1 cellular context compared by ENCODE assay signal in genomic region chr18:25873833-25874232, GRCh38.
TF ChIP-seq lines count a peak whose summit lies in the region.

No MANE protein-coding gene starts in this region.

TF ChIP-seq in K562, 482 proteins besides CTCF, POLR2A, EP300 and RAD21 (continued from another document):
- TF ChIP-seq, protein P1, sequence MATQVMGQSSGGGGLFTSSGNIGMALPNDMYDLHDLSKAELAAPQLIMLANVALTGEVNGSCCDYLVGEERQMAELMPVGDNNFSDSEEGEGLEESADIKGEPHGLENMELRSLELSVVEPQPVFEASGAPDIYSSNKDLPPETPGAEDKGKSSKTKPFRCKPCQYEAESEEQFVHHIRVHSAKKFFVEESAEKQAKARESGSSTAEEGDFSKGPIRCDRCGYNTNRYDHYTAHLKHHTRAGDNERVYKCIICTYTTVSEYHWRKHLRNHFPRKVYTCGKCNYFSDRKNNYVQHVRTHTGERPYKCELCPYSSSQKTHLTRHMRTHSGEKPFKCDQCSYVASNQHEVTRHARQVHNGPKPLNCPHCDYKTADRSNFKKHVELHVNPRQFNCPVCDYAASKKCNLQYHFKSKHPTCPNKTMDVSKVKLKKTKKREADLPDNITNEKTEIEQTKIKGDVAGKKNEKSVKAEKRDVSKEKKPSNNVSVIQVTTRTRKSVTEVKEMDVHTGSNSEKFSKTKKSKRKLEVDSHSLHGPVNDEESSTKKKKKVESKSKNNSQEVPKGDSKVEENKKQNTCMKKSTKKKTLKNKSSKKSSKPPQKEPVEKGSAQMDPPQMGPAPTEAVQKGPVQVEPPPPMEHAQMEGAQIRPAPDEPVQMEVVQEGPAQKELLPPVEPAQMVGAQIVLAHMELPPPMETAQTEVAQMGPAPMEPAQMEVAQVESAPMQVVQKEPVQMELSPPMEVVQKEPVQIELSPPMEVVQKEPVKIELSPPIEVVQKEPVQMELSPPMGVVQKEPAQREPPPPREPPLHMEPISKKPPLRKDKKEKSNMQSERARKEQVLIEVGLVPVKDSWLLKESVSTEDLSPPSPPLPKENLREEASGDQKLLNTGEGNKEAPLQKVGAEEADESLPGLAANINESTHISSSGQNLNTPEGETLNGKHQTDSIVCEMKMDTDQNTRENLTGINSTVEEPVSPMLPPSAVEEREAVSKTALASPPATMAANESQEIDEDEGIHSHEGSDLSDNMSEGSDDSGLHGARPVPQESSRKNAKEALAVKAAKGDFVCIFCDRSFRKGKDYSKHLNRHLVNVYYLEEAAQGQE (CRISPR knock-in tag; IDR thresholded peaks at IDR 0.05; ENCODE audit: low read depth), result no peak
- peak; percentile 78 for TF ChIP-seq ATF7 (IDR thresholded peaks at IDR 0.05)
- TF ChIP-seq, protein P2, sequence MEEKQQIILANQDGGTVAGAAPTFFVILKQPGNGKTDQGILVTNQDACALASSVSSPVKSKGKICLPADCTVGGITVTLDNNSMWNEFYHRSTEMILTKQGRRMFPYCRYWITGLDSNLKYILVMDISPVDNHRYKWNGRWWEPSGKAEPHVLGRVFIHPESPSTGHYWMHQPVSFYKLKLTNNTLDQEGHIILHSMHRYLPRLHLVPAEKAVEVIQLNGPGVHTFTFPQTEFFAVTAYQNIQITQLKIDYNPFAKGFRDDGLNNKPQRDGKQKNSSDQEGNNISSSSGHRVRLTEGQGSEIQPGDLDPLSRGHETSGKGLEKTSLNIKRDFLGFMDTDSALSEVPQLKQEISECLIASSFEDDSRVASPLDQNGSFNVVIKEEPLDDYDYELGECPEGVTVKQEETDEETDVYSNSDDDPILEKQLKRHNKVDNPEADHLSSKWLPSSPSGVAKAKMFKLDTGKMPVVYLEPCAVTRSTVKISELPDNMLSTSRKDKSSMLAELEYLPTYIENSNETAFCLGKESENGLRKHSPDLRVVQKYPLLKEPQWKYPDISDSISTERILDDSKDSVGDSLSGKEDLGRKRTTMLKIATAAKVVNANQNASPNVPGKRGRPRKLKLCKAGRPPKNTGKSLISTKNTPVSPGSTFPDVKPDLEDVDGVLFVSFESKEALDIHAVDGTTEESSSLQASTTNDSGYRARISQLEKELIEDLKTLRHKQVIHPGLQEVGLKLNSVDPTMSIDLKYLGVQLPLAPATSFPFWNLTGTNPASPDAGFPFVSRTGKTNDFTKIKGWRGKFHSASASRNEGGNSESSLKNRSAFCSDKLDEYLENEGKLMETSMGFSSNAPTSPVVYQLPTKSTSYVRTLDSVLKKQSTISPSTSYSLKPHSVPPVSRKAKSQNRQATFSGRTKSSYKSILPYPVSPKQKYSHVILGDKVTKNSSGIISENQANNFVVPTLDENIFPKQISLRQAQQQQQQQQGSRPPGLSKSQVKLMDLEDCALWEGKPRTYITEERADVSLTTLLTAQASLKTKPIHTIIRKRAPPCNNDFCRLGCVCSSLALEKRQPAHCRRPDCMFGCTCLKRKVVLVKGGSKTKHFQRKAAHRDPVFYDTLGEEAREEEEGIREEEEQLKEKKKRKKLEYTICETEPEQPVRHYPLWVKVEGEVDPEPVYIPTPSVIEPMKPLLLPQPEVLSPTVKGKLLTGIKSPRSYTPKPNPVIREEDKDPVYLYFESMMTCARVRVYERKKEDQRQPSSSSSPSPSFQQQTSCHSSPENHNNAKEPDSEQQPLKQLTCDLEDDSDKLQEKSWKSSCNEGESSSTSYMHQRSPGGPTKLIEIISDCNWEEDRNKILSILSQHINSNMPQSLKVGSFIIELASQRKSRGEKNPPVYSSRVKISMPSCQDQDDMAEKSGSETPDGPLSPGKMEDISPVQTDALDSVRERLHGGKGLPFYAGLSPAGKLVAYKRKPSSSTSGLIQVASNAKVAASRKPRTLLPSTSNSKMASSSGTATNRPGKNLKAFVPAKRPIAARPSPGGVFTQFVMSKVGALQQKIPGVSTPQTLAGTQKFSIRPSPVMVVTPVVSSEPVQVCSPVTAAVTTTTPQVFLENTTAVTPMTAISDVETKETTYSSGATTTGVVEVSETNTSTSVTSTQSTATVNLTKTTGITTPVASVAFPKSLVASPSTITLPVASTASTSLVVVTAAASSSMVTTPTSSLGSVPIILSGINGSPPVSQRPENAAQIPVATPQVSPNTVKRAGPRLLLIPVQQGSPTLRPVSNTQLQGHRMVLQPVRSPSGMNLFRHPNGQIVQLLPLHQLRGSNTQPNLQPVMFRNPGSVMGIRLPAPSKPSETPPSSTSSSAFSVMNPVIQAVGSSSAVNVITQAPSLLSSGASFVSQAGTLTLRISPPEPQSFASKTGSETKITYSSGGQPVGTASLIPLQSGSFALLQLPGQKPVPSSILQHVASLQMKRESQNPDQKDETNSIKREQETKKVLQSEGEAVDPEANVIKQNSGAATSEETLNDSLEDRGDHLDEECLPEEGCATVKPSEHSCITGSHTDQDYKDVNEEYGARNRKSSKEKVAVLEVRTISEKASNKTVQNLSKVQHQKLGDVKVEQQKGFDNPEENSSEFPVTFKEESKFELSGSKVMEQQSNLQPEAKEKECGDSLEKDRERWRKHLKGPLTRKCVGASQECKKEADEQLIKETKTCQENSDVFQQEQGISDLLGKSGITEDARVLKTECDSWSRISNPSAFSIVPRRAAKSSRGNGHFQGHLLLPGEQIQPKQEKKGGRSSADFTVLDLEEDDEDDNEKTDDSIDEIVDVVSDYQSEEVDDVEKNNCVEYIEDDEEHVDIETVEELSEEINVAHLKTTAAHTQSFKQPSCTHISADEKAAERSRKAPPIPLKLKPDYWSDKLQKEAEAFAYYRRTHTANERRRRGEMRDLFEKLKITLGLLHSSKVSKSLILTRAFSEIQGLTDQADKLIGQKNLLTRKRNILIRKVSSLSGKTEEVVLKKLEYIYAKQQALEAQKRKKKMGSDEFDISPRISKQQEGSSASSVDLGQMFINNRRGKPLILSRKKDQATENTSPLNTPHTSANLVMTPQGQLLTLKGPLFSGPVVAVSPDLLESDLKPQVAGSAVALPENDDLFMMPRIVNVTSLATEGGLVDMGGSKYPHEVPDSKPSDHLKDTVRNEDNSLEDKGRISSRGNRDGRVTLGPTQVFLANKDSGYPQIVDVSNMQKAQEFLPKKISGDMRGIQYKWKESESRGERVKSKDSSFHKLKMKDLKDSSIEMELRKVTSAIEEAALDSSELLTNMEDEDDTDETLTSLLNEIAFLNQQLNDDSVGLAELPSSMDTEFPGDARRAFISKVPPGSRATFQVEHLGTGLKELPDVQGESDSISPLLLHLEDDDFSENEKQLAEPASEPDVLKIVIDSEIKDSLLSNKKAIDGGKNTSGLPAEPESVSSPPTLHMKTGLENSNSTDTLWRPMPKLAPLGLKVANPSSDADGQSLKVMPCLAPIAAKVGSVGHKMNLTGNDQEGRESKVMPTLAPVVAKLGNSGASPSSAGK (IDR thresholded peaks at IDR 0.05), result no peak
- no peak for TF ChIP-seq TCF7L2 (IDR thresholded peaks at IDR 0.05; ENCODE audit: low read depth, low read length)
- peak; percentile 88 for TF ChIP-seq CREM (IDR thresholded peaks at IDR 0.05; ENCODE audit: low read depth)
- no peak for TF ChIP-seq ZBTB33 (CRISPR knock-in tag; IDR thresholded peaks at IDR 0.05)
- TF ChIP-seq ARID1B (IDR thresholded peaks at IDR 0.05), result peak; percentile 36; the same call in 1 of the 2 replicates
- peak; percentile 29; the same call in 1 of the 2 replicates for TF ChIP-seq JUND (IDR thresholded peaks at IDR 0.05; ENCODE audit: borderline replicate concordance, low read depth, low read length)
- TF ChIP-seq JUND (tag; IDR thresholded peaks at IDR 0.05; ENCODE audit: borderline replicate concordance, low read depth, low read length), result peak; percentile 67; the same call in 1 of the 3 replicates
- TF ChIP-seq E2F4 (CRISPR knock-in tag; IDR thresholded peaks at IDR 0.05; ENCODE audit: low read depth), result no peak
- no peak for TF ChIP-seq SIN3B (IDR thresholded peaks at IDR 0.05; ENCODE audit: low read depth)
- TF ChIP-seq FOSL1 (tag; conservative IDR thresholded peaks at IDR 0.05), result peak; percentile 36; the same call in 1 of the 2 replicates
- TF ChIP-seq, protein P3, sequence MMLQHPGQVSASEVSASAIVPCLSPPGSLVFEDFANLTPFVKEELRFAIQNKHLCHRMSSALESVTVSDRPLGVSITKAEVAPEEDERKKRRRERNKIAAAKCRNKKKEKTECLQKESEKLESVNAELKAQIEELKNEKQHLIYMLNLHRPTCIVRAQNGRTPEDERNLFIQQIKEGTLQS (IDR thresholded peaks at IDR 0.05), result peak; percentile 63
- TF ChIP-seq, protein P3 (CRISPR knock-in tag; conservative IDR thresholded peaks at IDR 0.05), result no peak
- TF ChIP-seq CCAR2 (IDR thresholded peaks at IDR 0.05; ENCODE audit: low read depth, low read length), result no peak
- TF ChIP-seq TEAD4 (IDR thresholded peaks at IDR 0.05; ENCODE audit: low read length), result peak; percentile 43; the same call in 1 of the 2 replicates
- no peak for TF ChIP-seq TEAD4 (CRISPR knock-in tag; IDR thresholded peaks at IDR 0.05; ENCODE audit: borderline replicate concordance)
- TF ChIP-seq SP2 (IDR thresholded peaks at IDR 0.05; ENCODE audit: extremely low read depth, low read depth, low read length, poor library complexity, severe bottlenecking), result no peak
- peak; percentile 32 for TF ChIP-seq MEIS2 (IDR thresholded peaks at IDR 0.05; ENCODE audit: partially characterized antibody)
